In the genomic region with DNA sequence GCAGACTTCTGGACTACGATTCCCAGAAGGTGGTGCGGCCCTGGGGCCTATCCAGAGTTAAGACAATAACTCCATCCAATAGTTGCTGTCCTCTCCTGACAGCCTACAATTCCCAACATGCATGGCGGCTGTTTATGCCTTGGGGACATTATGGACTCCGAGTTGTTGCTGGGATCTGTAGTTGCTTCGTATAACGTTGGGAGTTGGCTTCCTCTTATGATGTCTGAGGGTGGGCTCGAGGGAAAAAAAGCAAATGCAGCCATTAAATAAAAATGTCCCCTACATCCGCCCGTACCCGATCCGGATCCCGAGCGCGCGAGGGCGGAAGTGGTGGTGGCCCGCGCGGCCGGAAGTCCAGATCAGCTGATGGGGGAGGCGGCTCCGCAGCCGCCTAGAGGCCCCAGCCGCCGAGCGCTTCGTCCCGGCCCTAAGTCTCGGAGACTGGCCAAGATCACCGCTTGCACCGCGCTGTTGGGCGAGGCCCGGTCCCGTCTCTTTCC, we compare ENCODE assay signal across 8 cellular contexts. TPM values are rescaled to one million over a fixed set of nuclear protein-coding genes. Genes with fewer than 3 reads are reported as not detected.
A peak's percentile ranks its signal among the peaks of the same experiment; 100 is the strongest.
DNase-seq lines count a peak whose midpoint lies in the region; ATAC-seq and TF ChIP-seq lines count a peak whose summit lies in the region.

A gene with protein sequence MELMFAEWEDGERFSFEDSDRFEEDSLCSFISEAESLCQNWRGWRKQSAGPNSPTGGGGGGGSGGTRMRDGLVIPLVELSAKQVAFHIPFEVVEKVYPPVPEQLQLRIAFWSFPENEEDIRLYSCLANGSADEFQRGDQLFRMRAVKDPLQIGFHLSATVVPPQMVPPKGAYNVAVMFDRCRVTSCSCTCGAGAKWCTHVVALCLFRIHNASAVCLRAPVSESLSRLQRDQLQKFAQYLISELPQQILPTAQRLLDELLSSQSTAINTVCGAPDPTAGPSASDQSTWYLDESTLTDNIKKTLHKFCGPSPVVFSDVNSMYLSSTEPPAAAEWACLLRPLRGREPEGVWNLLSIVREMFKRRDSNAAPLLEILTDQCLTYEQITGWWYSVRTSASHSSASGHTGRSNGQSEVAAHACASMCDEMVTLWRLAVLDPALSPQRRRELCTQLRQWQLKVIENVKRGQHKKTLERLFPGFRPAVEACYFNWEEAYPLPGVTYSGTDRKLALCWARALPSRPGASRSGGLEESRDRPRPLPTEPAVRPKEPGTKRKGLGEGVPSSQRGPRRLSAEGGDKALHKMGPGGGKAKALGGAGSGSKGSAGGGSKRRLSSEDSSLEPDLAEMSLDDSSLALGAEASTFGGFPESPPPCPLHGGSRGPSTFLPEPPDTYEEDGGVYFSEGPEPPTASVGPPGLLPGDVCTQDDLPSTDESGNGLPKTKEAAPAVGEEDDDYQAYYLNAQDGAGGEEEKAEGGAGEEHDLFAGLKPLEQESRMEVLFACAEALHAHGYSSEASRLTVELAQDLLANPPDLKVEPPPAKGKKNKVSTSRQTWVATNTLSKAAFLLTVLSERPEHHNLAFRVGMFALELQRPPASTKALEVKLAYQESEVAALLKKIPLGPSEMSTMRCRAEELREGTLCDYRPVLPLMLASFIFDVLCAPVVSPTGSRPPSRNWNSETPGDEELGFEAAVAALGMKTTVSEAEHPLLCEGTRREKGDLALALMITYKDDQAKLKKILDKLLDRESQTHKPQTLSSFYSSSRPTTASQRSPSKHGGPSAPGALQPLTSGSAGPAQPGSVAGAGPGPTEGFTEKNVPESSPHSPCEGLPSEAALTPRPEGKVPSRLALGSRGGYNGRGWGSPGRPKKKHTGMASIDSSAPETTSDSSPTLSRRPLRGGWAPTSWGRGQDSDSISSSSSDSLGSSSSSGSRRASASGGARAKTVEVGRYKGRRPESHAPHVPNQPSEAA (N-terminal part only) (plus strand): TSS at position 386 of the 500 bp plus-strand sequence. CDS start 273 bp downstream, outside the sequence.

- no peaks in the 10 kb centered on the region for H3K27me3 Mint-ChIP-seq in activated CD4-positive, alpha-beta T cell treated with anti-CD3 and anti-CD28 coated beads, Interleukin-2, amount 10 ng/mL, durations not matched to agents 24 days and 14 days

- peaks cover 39% of the 10 kb centered on the region for H3K4me1 Mint-ChIP-seq in activated CD4-positive, alpha-beta T cell treated with anti-CD3 and anti-CD28 coated beads, Interleukin-2, amount 10 ng/mL, durations not matched to agents 24 days and 14 days

- H3K36me3 ChIP-seq in BJ (ENCODE audit: control insufficient read depth, insufficient read depth, low read length) (peaks cover 18% of the 10 kb centered on the region), colonic mucosa (no peaks in the 10 kb centered on the region)

- CTCF ChIA-PET in BJ (lab: Yijun Ruan, JAX) = interaction anchor here (0.6 to 1.7 kb wide), 3 partner anchors 9 to 95 kb away, joined by 3 to 6 read pairs (median 5); no protein-coding TSS in a partner anchor

- H3K4me3 Mint-ChIP-seq in activated CD4-positive, alpha-beta T cell treated with anti-CD3 and anti-CD28 coated beads, Interleukin-2, amount 10 ng/mL, durations not matched to agents 24 days and 14 days = peak within 1 kb of the TSS; percentile 91

- no peaks in the 10 kb centered on the region for H3K9me3 Mint-ChIP-seq in activated CD4-positive, alpha-beta T cell treated with anti-CD3 and anti-CD28 coated beads, Interleukin-2, amount 10 ng/mL, durations not matched to agents 24 days and 14 days

- no peaks in the 10 kb centered on the region for H3K9me3 ChIP-seq in colonic mucosa

- peak within 1 kb of the TSS; percentile 76 for H3K27ac ChIP-seq in colonic mucosa

- peak within 1 kb of the TSS; percentile 98 for H3K27ac Mint-ChIP-seq in activated CD4-positive, alpha-beta T cell treated with anti-CD3 and anti-CD28 coated beads, Interleukin-2, amount 10 ng/mL, durations not matched to agents 24 days and 14 days

- peak within 1 kb of the TSS; percentile 73 to 84 for H3K9ac ChIP-seq in colonic mucosa (ENCODE audit: low read depth in 2 of 2, low read length in 2 of 2)

- H3K36me3 Mint-ChIP-seq in activated CD4-positive, alpha-beta T cell treated with anti-CD3 and anti-CD28 coated beads, Interleukin-2, amount 10 ng/mL, durations not matched to agents 24 days and 14 days (ENCODE audit: low read depth) = peaks cover 22% of the 10 kb centered on the region

- peak; percentile 85 for DNase-seq in BJ (ENCODE audit: low read depth)
- DNase-seq in NCI-H526 treated with DMSO at 0.1 percent for 48 hours (lab: John Stamatoyannopoulos, UW) = peak; percentile 70
- peak; percentile 94 for DNase-seq in activated CD4-positive, alpha-beta T cell treated with anti-CD3 and anti-CD28 coated beads, Interleukin-2, amount 10 ng/mL, durations not matched to agents 24 days and 14 days
- peak; percentile 93 for DNase-seq in colonic mucosa
- DNase-seq in kidney tubule cell (ENCODE audit: low spot score) = peak; percentile 92
- DNase-seq in stimulated activated CD4-positive, alpha-beta T cell treated with anti-CD3 and anti-CD28 coated beads, Interleukin-1b, Interleukin-23, amount 100 ng/mL, for 24 hours (ENCODE audit: low read depth in 4 of 4, low spot score in 1 of 4) = peak; percentile 62 to 76 (median 70)

- ATAC-seq in GM19324 (IDR thresholded peaks at IDR 0.05; ENCODE audit: low FRiP score, unreplicated experiment) (peak; percentile 78), HG03469 (IDR thresholded peaks at IDR 0.05; ENCODE audit: unreplicated experiment) (peak; percentile 44)

- TF ChIP-seq CTCF in BJ (IDR thresholded peaks at IDR 0.05; ENCODE audit: insufficient read depth, low read depth, low read length) (0 out of 2 replicates have a peak, but pooled peaks have one; percentile 2), colonic mucosa (IDR thresholded peaks at IDR 0.05) (no peak)

- POLR2A ChIA-PET in BJ (lab: Charles Lee) = no interaction called here

- H3K27me3 ChIP-seq in BJ (ENCODE audit: control insufficient read depth, insufficient read depth, low read length) = no peaks in the 10 kb centered on the region
- H3K27me3 ChIP-seq in colonic mucosa = no peaks in the 10 kb centered on the region

- peak within 1 kb of the TSS; percentile 74 for H3K4me3 ChIP-seq in BJ (ENCODE audit: low read depth, low read length)
- peak within 1 kb of the TSS; percentile 79 for H3K4me3 ChIP-seq in colonic mucosa

- H3K4me1 ChIP-seq in colonic mucosa = peaks cover 11% of the 10 kb centered on the region

- intact Hi-C loops in activated CD4-positive, alpha-beta T cell treated with anti-CD3 and anti-CD28 coated beads, Interleukin-2, amount 10 ng/mL, durations not matched to agents 24 days and 14 days (cut with micrococcal nuclease) = loop anchor here (1.0 to 2.0 kb wide), 4 partner anchors 13 to 54 kb away; partner anchors contain the start of genes NDST2 and SEC24C
- intact Hi-C loops in colonic mucosa (cut with DNase I) = no loop called here

RNA-seq across cellular contexts. Expression of the gene that starts here (rescaled TPM):
- polyA plus RNA-seq in BJ (2011; rRNA removed) = 39.3 and 82.0 TPM in 2 replicates
- 63.0 and 108 TPM in 2 replicates for polyA minus RNA-seq in BJ (2011; rRNA and poly(A)+ RNA removed)
- 50.8 and 53.5 TPM in 2 replicates for total RNA-seq in activated CD4-positive, alpha-beta T cell treated with anti-CD3 and anti-CD28 coated beads, Interleukin-2, amount 10 ng/mL, durations not matched to agents 24 days and 14 days
- total RNA-seq in colonic mucosa = 10 to 100 TPM; 74.7 to 77.1 TPM

Comparison
In these comparisons a context has a peak if more than half of its experiments do, and no peak if none do; other contexts are left out.
1. Peak in every context shown above with its lines: DNase-seq, ATAC-seq, H3K4me3 ChIP-seq and H3K27ac ChIP-seq.